ENCODE assay signal across 8 cellular contexts in the genomic region with DNA sequence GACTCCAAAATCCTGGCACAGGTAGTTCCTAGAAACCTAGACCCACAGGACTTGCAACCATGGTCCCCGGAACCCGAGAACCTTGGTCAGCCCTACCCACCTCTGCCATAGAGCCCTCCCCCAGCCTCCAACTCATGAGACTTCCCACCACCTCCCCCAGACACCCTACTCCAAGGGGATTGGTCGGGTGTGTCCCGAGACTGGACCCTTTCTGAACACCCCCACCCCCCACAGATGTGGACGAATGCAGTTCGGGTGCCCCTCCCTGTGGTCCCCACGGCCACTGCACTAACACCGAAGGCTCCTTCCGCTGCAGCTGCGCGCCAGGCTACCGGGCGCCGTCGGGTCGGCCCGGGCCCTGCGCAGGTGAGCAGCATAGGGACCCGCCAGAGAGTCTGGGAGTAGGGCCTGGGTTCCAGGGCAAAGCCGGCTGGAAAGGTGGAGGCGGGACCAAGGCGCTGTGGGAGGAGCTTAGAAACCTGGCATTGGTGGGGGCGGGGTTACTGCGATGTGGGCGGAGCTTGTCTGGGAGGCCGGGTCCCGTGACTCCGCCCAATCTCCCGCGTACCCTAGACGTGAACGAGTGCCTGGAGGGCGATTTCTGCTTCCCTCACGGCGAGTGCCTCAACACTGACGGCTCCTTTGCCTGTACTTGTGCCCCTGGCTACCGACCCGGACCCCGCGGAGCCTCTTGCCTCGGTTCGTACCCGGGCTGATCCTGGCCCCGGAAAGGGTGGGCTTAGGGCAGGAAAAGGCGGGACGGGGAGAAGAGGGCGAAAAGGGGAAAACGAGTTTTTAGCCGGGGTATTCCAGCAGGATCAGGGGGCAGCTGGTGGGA. TPM values are rescaled to one million over a fixed set of nuclear protein-coding genes. Genes with fewer than 3 reads are reported as not detected.
DNase-seq lines count a peak whose midpoint lies in the region; ATAC-seq and TF ChIP-seq lines count a peak whose summit lies in the region.

No MANE protein-coding gene starts in this region.

- H2AK5ac ChIP-seq in neuronal stem cell (ENCODE audit: low read depth, low read length), result peak overlapping the region; percentile 20

- peaks cover 10% of the 10 kb centered on the region for H3K4me1 Mint-ChIP-seq in endothelial cell (ENCODE audit: unreplicated experiment)

- no peaks in the 10 kb centered on the region for H3K9me3 Mint-ChIP-seq in endothelial cell (ENCODE audit: unreplicated experiment)

- H3K9me3 ChIP-seq in neuronal stem cell (replicated peaks in 1 of 2; ENCODE audit: control insufficient read depth in 2 of 2, insufficient read depth in 1 of 2, low read depth in 1 of 2, low read length in 2 of 2), result no peaks in the 10 kb centered on the region
- no peaks in the 10 kb centered on the region for H3K9me3 ChIP-seq in tibial artery

- H3K36me3 Mint-ChIP-seq in endothelial cell (ENCODE audit: low read depth, unreplicated experiment), result peaks cover 27% of the 10 kb centered on the region

- DNase-seq in CD1c-positive myeloid dendritic cell (ENCODE audit: extremely low spot score) (peak; percentile 71), Kasumi-1 (lab: John Stamatoyannopoulos, UW) (peak; percentile 33 to 44), endothelial cell (ENCODE audit: low spot score) (peak; percentile 77), neuronal stem cell (ENCODE audit: low spot score) (no peak), tibial artery (no peak)
- peak; percentile 81 to 82 for DNase-seq in activated CD4-positive, alpha-beta T cell treated with anti-CD3 and anti-CD28 coated beads, Interleukin-2, amount 50 U/mL, for 4 hours

- H3K4me1 ChIP-seq in neuronal stem cell (ENCODE audit: control insufficient read depth in 2 of 2, insufficient read depth in 1 of 2, low read depth in 1 of 2, low read length in 2 of 2) (peaks cover 0 to 14% of the 10 kb centered on the region in 2 donors), tibial artery (peaks cover 0 to 42% (median 27%) of the 10 kb centered on the region in 4 donors)

- H3K79me1 ChIP-seq in neuronal stem cell (ENCODE audit: low read depth, low read length), result peaks cover 4% of the 10 kb centered on the region

- H3K4ac ChIP-seq in neuronal stem cell (ENCODE audit: low read length), result no peak overlapping the region

- H2BK12ac ChIP-seq in neuronal stem cell (ENCODE audit: low read length), result peak overlapping the region; percentile 95

- no CpG with 5 or more reads among the region's 49 CpGs for WGBS in neuronal stem cell (ENCODE audit: extremely low coverage in 2 of 2, insufficient read length in 2 of 2, insufficient replicate concordance in 1 of 2), 2 donors

- H3K4me3 ChIP-seq in neuronal stem cell (ENCODE audit: low read length in 2 of 2), result peak overlapping the region in 1 of 2 donors; percentile 88
- peak overlapping the region; percentile 48 to 63 for H3K4me3 ChIP-seq in tibial artery

- H3K4me2 ChIP-seq in neuronal stem cell (ENCODE audit: insufficient read depth, low read length, poor library complexity, severe bottlenecking), result peak overlapping the region; percentile 92

- H3K27ac Mint-ChIP-seq in endothelial cell (ENCODE audit: unreplicated experiment), result peak overlapping the region; percentile 48

- ATAC-seq in HG03520 (IDR thresholded peaks at IDR 0.05; ENCODE audit: unreplicated experiment), result no peak
- no peak for ATAC-seq in HG03432 (IDR thresholded peaks at IDR 0.05; ENCODE audit: unreplicated experiment)

- H3K36me3 ChIP-seq in neuronal stem cell (replicated peaks in 1 of 2; ENCODE audit: control insufficient read depth in 2 of 2, insufficient read depth in 2 of 2, low read length in 2 of 2) (peaks cover 0 to 95% of the 10 kb centered on the region in 2 donors), tibial artery (peaks cover 0 to 4% (median 0%) of the 10 kb centered on the region in 3 donors)

- intact Hi-C loops in tibial artery (cut with DNase I; ENCODE audit: low total_unique reads), result no loop called here

- no peak overlapping the region for H4K91ac ChIP-seq in neuronal stem cell (ENCODE audit: low read depth, low read length, poor library complexity)

- H3K23ac ChIP-seq in neuronal stem cell (ENCODE audit: low read depth, low read length, poor library complexity), result peak overlapping the region; percentile 98

- peak overlapping the region; percentile 86 for H3K9ac ChIP-seq in neuronal stem cell (ENCODE audit: low read depth, low read length, poor library complexity)

- H2BK120ac ChIP-seq in neuronal stem cell (ENCODE audit: low read depth, low read length), result no peak overlapping the region

- H2BK5ac ChIP-seq in neuronal stem cell (ENCODE audit: low read length), result peak overlapping the region; percentile 35

- H3K4me3 Mint-ChIP-seq in endothelial cell (ENCODE audit: unreplicated experiment), result peak overlapping the region; percentile 94

- H4K8ac ChIP-seq in neuronal stem cell (ENCODE audit: low read depth, low read length), result no peak overlapping the region

- no peak for TF ChIP-seq CTCF in endothelial cell (IDR thresholded peaks at IDR 0.05; ENCODE audit: unreplicated experiment)
- TF ChIP-seq CTCF in tibial artery (IDR thresholded peaks at IDR 0.05), result no peak

- H3K27me3 ChIP-seq in neuronal stem cell (ENCODE audit: control insufficient read depth in 3 of 3, insufficient read depth in 3 of 3, low read depth in 1 of 3, low read length in 3 of 3) (peaks cover 0 to 53% (median 2%) of the 10 kb centered on the region in 3 experiments), tibial artery (no peaks in the 10 kb centered on the region)

- H3K18ac ChIP-seq in neuronal stem cell (ENCODE audit: low read length), result peak overlapping the region; percentile 96

- peaks cover 21% of the 10 kb centered on the region for H3K27me3 Mint-ChIP-seq in endothelial cell (ENCODE audit: unreplicated experiment)

- H3K14ac ChIP-seq in neuronal stem cell (ENCODE audit: low read length), result peak overlapping the region; percentile 79

- H3K27ac ChIP-seq in neuronal stem cell (replicated peaks; ENCODE audit: low read length) (no peak overlapping the region), tibial artery (peak overlapping the region; percentile 68 to 74)

- H2BK15ac ChIP-seq in neuronal stem cell (ENCODE audit: low read length), result peak overlapping the region; percentile 65

- no peak overlapping the region for H2AFZ ChIP-seq in neuronal stem cell (ENCODE audit: low read length)

RNA-seq across cellular contexts. Expression of a gene that starts 11.9 kb away (rescaled TPM):
- 175 TPM for total RNA-seq in endothelial cell (ENCODE audit: unreplicated experiment)
- 83.2 TPM for polyA plus RNA-seq in neuronal stem cell (2013, experiment 1 of 2)
- polyA plus RNA-seq in neuronal stem cell (2013, experiment 2 of 2), result 84.5 TPM

RNA-seq across cellular contexts. Expression of a gene that starts 36.4 kb away (rescaled TPM):
- total RNA-seq in endothelial cell (ENCODE audit: unreplicated experiment), result 84.6 TPM
- polyA plus RNA-seq in neuronal stem cell (2013, experiment 1 of 2), result 71.5 TPM
- polyA plus RNA-seq in neuronal stem cell (2013, experiment 2 of 2), result 74.4 TPM

Comparison
In these comparisons a context has a peak if more than half of its experiments do, and no peak if none do; other contexts are left out.
1. DNase-seq: peak in CD1c-positive myeloid dendritic cell (single experiment), Kasumi-1 (2 of 2), activated CD4-positive, alpha-beta T cell treated with anti-CD3 and anti-CD28 coated beads, Interleukin-2, amount 50 U/mL, for 4 hours (2 of 2) and endothelial cell (single experiment); none in neuronal stem cell (single experiment) and tibial artery (0 of 2).